Comparison of ENCODE assay signal across 34 cellular contexts in the genomic region with DNA sequence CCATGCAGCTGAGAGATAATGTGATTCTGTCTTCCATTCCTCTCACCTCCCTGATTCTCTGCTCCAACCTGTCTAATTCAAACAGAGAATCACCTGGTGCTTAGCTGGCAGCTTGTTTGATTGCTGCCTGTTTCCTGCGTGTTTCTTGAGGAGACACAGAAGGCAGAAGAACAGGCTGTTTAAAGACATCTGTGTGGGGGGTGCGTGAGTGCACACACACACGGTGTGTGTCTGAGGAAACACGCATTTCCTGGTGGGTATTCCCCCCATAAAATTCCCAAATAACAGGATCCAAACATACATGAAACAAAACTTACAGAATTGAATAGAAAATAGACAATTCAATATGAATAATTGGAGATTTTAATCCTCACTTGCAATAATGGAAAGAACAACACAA.
"Had no signal": no experiment of that assay in that cellular context is flagged by ENCODE, and none has a peak within 500 bp of the region (broad histone marks: within the 10 kb centered on the region; RNA-seq: fewer than 3 reads in every experiment).

No MANE protein-coding gene starts in this region.

- H3K27ac Mint-ChIP-seq: activated B cell treated with CpG ODN at 0.5 μM for 24 hours; activated CD8-positive, alpha-beta T cell treated with anti-CD3 and anti-CD28 coated beads for 36 hours; activated naive CD4-positive, alpha-beta T cell treated with anti-CD3 and anti-CD28 coated beads, Interleukin-2, amount 50 U/mL, for 72 hours; activated naive CD8-positive, alpha-beta T cell treated with anti-CD3 and anti-CD28 coated beads, Interleukin-2, amount 10 ng/mL, durations not matched to agents 7 days and 5 days; activated T-helper 17 cell treated with anti-CD3 and anti-CD28 coated beads, Interleukin-2, amount 50 U/mL, for 72 hours; endodermal cell; T-cell; T-helper 1 cell treated with Interleukin-12 subunit alpha and Interleukin-12 subunit beta and Interleukin-4 antibody, amounts not matched to agents 30 μg/mL and 1 μg/mL, for 36 hours had no signal

- H3K9me3 ChIP-seq: ascending aorta, breast epithelium, colonic mucosa, esophagus muscularis mucosa, gastrocnemius medialis, heart left ventricle had no signal

- H3K27me3 Mint-ChIP-seq: brain had no signal

- H3K4me3 ChIP-seq: ascending aorta, breast epithelium, cardiac muscle cell, colonic mucosa, dorsolateral prefrontal cortex, esophagus muscularis mucosa, gastrocnemius medialis, heart left ventricle had no signal

- H3K27ac ChIP-seq: ascending aorta, breast epithelium, cardiac muscle cell, colonic mucosa, dorsolateral prefrontal cortex, esophagus muscularis mucosa, foreskin keratinocyte, gastrocnemius medialis, heart left ventricle, WERI-Rb-1 had no signal

- H3K36me3 ChIP-seq: ascending aorta, breast epithelium, cardiac muscle cell, colonic mucosa, esophagus muscularis mucosa, gastrocnemius medialis, heart left ventricle, WERI-Rb-1 had no signal

- H3K4me1 Mint-ChIP-seq: activated B cell treated with CpG ODN at 0.5 μM for 24 hours; activated T-helper 17 cell treated with anti-CD3 and anti-CD28 coated beads, Interleukin-2, amount 50 U/mL, for 72 hours; T-cell had no signal

- H3K27me3 ChIP-seq: ascending aorta, breast epithelium, cardiac muscle cell, colonic mucosa, dorsolateral prefrontal cortex, esophagus muscularis mucosa, foreskin keratinocyte, gastrocnemius medialis, heart left ventricle had no signal

- H3K4me1 ChIP-seq: ascending aorta, breast epithelium, colonic mucosa, gastrocnemius medialis, heart left ventricle had no signal

- DNase-seq: activated B cell treated with CpG ODN at 0.5 μM for 24 hours; activated CD4-positive, alpha-beta T cell treated with anti-CD3 and anti-CD28 coated beads for 48 hours; activated CD4-positive, alpha-beta T cell treated with anti-CD3 and anti-CD28 coated beads, Interleukin-2, amount 50 U/mL, for 1 hour; activated CD4-positive, alpha-beta T cell treated with anti-CD3 and anti-CD28 coated beads, Interleukin-2, amount 50 U/mL, for 48 hours; activated CD8-positive, alpha-beta memory T cell treated with anti-CD3 and anti-CD28 coated beads for 24 hours; activated CD8-positive, alpha-beta T cell treated with anti-CD3 and anti-CD28 coated beads for 36 hours; activated effector memory CD4-positive, alpha-beta T cell treated with Interleukin-2 at 50 U/mL for 16 hours; activated gamma-delta T cell treated with Interleukin-2 at 50 U/mL for 16 hours; activated naive CD4-positive, alpha-beta T cell treated with Interleukin-2 at 50 U/mL for 16 hours; activated naive CD8-positive, alpha-beta T cell treated with anti-CD3 and anti-CD28 coated beads, Interleukin-2, amount 10 ng/mL, durations not matched to agents 7 days and 5 days; activated T-cell treated with anti-CD3 and anti-CD28 coated beads, Interleukin-2, amount 50 U/mL, for 4 hours; central memory CD4-positive, alpha-beta T cell; cerebellar nuclear complex; colonic mucosa; dorsolateral prefrontal cortex; effector memory CD4-positive, alpha-beta T cell; endodermal cell; erythroblast; foreskin keratinocyte; gastrocnemius medialis; glutamatergic neuron; heart left ventricle; T-cell; T1000; WERI-Rb-1 had no signal

- H3K36me3 Mint-ChIP-seq: activated naive CD4-positive, alpha-beta T cell treated with anti-CD3 and anti-CD28 coated beads, Interleukin-2, amount 50 U/mL, for 72 hours; activated naive CD8-positive, alpha-beta T cell treated with anti-CD3 and anti-CD28 coated beads, Interleukin-2, amount 10 ng/mL, durations not matched to agents 7 days and 5 days; brain; T-cell had no signal

- H3K9me3 Mint-ChIP-seq: activated naive CD4-positive, alpha-beta T cell treated with anti-CD3 and anti-CD28 coated beads, Interleukin-2, amount 50 U/mL, for 72 hours; activated T-cell treated with anti-CD3 and anti-CD28 coated beads, Interleukin-2, amount 50 U/mL, for 4 hours; activated T-helper 17 cell treated with anti-CD3 and anti-CD28 coated beads, Interleukin-2, amount 50 U/mL, for 72 hours; T-helper 1 cell treated with Interleukin-12 subunit alpha and Interleukin-12 subunit beta and Interleukin-4 antibody, amounts not matched to agents 30 μg/mL and 1 μg/mL, for 36 hours had no signal

- H3K4me3 Mint-ChIP-seq: activated B cell treated with CpG ODN at 0.5 μM for 24 hours; activated CD8-positive, alpha-beta T cell treated with anti-CD3 and anti-CD28 coated beads for 36 hours; activated naive CD8-positive, alpha-beta T cell treated with anti-CD3 and anti-CD28 coated beads, Interleukin-2, amount 10 ng/mL, durations not matched to agents 7 days and 5 days; activated T-cell treated with anti-CD3 and anti-CD28 coated beads, Interleukin-2, amount 50 U/mL, for 4 hours; activated T-helper 17 cell treated with anti-CD3 and anti-CD28 coated beads, Interleukin-2, amount 50 U/mL, for 72 hours; brain; endodermal cell; T-cell; T-helper 1 cell treated with Interleukin-12 subunit alpha and Interleukin-12 subunit beta and Interleukin-4 antibody, amounts not matched to agents 30 μg/mL and 1 μg/mL, for 36 hours had no signal

- ATAC-seq: activated CD4-positive, CD25-positive, alpha-beta regulatory T cell treated with anti-CD3 and anti-CD28 coated beads, Interleukin-2, amount 50 U/mL, for 24 hours; activated CD8-positive, alpha-beta T cell treated with anti-CD3 and anti-CD28 coated beads for 36 hours; activated naive CD4-positive, alpha-beta T cell treated with anti-CD3 and anti-CD28 coated beads, Interleukin-2, amount 50 U/mL, for 72 hours; activated T-cell treated with anti-CD3 and anti-CD28 coated beads, Interleukin-2, amount 50 U/mL, for 4 hours; activated T-helper 17 cell treated with anti-CD3 and anti-CD28 coated beads, Interleukin-2, amount 50 U/mL, for 72 hours; foreskin keratinocyte; gastrocnemius medialis; heart left ventricle; T-cell had no signal
